In the genomic region with DNA sequence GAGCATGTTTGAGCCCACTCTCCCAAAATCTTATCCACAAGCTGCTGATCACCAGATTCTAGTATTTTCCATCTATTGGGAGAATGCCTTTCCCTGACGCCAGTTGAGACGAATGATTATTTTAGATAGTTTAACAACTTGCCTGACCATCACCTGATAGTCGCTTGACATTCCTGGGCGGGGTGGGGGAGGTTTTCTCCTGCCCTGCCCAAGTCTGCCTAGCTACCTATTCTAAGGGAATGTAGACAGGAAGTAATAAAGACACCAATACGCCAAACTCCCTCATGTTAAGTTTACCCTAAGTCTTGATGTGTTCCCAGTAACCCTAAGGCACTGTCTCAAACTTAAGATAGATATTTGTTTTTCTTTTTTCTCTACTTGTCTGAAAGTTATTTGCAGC, we compare ENCODE assay signal across 1 cellular context.
TF ChIP-seq lines count a peak whose summit lies in the region.

No MANE protein-coding gene starts in this region.

TF ChIP-seq in H1, 55 proteins besides CTCF, POLR2A, EP300 and RAD21:
- TF ChIP-seq CTBP2 (IDR thresholded peaks at IDR 0.05; ENCODE audit: borderline replicate concordance, insufficient read depth, insufficient read length, low read length) (no peak), CBX5 (IDR thresholded peaks at IDR 0.05; ENCODE audit: low read depth, low read length) (no peak), KDM1A (IDR thresholded peaks at IDR 0.05; ENCODE audit: borderline replicate concordance, low read length) (no peak), CREB1 (IDR thresholded peaks at IDR 0.05) (no peak), RBBP5 (IDR thresholded peaks at IDR 0.05; ENCODE audit: borderline replicate concordance, low read depth, low read length) (no peak), KDM5A (IDR thresholded peaks at IDR 0.05; ENCODE audit: low read length) (no peak)
